Comparison of ENCODE assay signal across 8 cellular contexts in the genomic region with DNA sequence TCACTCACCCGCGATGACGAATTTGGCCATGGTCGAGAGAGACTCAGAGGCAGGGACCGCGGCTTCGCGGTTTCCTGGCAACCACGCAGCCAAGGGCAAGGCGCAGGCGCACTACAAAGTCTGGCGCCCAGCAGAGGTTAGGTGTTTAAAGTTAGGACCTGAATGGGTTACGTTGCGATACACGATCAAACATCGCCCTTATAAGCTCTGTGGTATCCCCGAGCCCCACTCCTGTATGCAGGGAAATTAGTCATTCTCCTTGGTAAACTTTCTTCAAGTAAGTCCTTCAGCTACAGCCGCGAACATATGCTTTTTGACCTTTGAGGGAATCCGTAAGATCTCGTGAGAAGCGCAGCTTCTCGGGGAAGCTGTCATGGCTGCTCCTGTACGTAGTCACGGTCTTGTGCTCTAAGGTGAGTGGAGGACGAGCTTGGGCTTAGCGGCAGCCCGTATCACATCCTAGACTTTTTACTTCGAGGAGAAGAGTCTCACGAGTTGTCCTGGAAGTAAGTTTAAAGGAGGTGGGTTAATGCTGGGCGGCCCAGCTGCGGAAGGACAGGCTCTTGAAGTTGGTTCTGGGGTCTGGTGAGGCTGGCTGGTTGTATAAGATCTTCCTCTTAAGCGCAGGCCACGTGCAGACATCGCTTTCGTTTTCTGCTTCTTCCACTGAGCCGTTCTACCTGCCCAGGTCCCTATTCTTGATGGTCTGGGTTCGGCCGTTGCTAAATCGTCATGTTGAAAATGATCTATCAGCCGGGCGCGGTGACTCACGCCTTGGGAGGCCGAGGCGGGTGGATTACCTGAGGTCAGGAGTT. TPM values are rescaled to one million over a fixed set of nuclear protein-coding genes. Genes with fewer than 3 reads are reported as not detected.
DNase-seq lines count a peak whose midpoint lies in the region; TF ChIP-seq lines count a peak whose summit lies in the region.

A gene (plus strand): TSS at position 365 of the 815 bp plus-strand sequence. CDS start 1,088 bp downstream, outside the sequence.
A gene (minus strand): TSS at position 87 of the 815 bp plus-strand sequence. CDS start 57 bp downstream, at position 30.

- no peak for TF ChIP-seq POLR2A in suprapubic skin (IDR thresholded peaks at IDR 0.05)

- under 1% methylated on average over 30 of the region's 46 CpGs for WGBS in suprapubic skin

- peaks cover 31% of the 10 kb centered on the region for H3K4me1 ChIP-seq in suprapubic skin

- H3K27ac ChIP-seq in suprapubic skin: peak within 1 kb of the TSS; percentile 93

- DNase-seq in GM03348 (ENCODE audit: low spot score) (peak; percentile 96), HFF-Myc (ENCODE audit: extremely low read depth, low read depth) (peak; percentile 77), MV-4-11 (lab: John Stamatoyannopoulos, UW) (peak; percentile 94), SK-MEL-5 (ENCODE audit: low read depth, low spot score) (peak; percentile 93), glomerular endothelial cell (ENCODE audit: extremely low read depth, low read depth, low spot score) (peak; percentile 96), nucleus accumbens (lab: John Stamatoyannopoulos, UW) (peak in 55 of 56 donors; percentile 22 to 95 (median 83)), suprapubic skin (ENCODE audit: low spot score in 2 of 2) (peak; percentile 92 to 93)
- peak; percentile 83 for DNase-seq in activated naive CD4-positive, alpha-beta T cell treated with anti-CD3 and anti-CD28 coated beads, Interleukin-2, amount 50 U/mL, for 16 hours

- no peaks in the 10 kb centered on the region for H3K27me3 ChIP-seq in suprapubic skin

- in situ Hi-C loops in SK-MEL-5 (cut with HindIII; ENCODE audit: low pct_unique_long_range_greater_than_20kb, low sequenced_read_pairs): no loop called here

- no peaks in the 10 kb centered on the region for H3K9me3 ChIP-seq in suprapubic skin

- TF ChIP-seq CTCF in HFF-Myc (IDR thresholded peaks at IDR 0.05; ENCODE audit: low read depth, low read length, missing control alignments) (no peak), suprapubic skin (IDR thresholded peaks at IDR 0.05) (no peak)

- H3K4me3 ChIP-seq in HFF-Myc (replicated peaks; ENCODE audit: low read depth, low read length): peak within 1 kb of the TSS; percentile 87
- peak within 1 kb of the TSS; percentile 90 for H3K4me3 ChIP-seq in suprapubic skin

- H3K36me3 ChIP-seq in suprapubic skin: peaks cover 5% of the 10 kb centered on the region

- TF ChIP-seq EP300 in suprapubic skin (IDR thresholded peaks at IDR 0.05): peak; percentile 5

RNA-seq across cellular contexts. Expression of the first gene that starts in this region (rescaled TPM):
- 108 and 115 TPM in 2 replicates for total RNA-seq in SK-MEL-5 (2014; rRNA removed; shearing (Covaris generic))
- 44.5 and 47.2 TPM in 2 replicates for polyA plus RNA-seq in SK-MEL-5 (2015; cell fraction: cytosol; rRNA removed)
- 80.3 and 105 TPM in 2 replicates for polyA plus RNA-seq in SK-MEL-5 (2015; cell fraction: nucleus; rRNA removed)
- total RNA-seq in glomerular endothelial cell (22.7 and 24.8 TPM in 2 replicates), suprapubic skin (10 to 100 TPM; 23.0 to 45.1 (median 28.5) TPM)

RNA-seq across cellular contexts. Expression of the second gene that starts in this region (rescaled TPM):
- total RNA-seq in SK-MEL-5 (2014; rRNA removed; shearing (Covaris generic)): 1.8 and 2.2 TPM in 2 replicates
- 0.94 and 1.8 TPM in 2 replicates for polyA plus RNA-seq in SK-MEL-5 (2015; cell fraction: cytosol; rRNA removed)
- 12.1 and 16.2 TPM in 2 replicates for polyA plus RNA-seq in SK-MEL-5 (2015; cell fraction: nucleus; rRNA removed)
- 0.12 and 0.29 TPM in 2 replicates for total RNA-seq in glomerular endothelial cell
- total RNA-seq in suprapubic skin: 1 to 10 TPM in 2 of 4 donors, under 1 TPM in 2; 0.26 to 2.3 (median 1.5) TPM

Comparison
In these comparisons a context has a peak if more than half of its experiments do, and no peak if none do; other contexts are left out.
1. Peak in every context shown above with its lines: DNase-seq, H3K4me3 ChIP-seq and H3K27ac ChIP-seq.